ENCODE assay signal across 25 cellular contexts in the genomic region with DNA sequence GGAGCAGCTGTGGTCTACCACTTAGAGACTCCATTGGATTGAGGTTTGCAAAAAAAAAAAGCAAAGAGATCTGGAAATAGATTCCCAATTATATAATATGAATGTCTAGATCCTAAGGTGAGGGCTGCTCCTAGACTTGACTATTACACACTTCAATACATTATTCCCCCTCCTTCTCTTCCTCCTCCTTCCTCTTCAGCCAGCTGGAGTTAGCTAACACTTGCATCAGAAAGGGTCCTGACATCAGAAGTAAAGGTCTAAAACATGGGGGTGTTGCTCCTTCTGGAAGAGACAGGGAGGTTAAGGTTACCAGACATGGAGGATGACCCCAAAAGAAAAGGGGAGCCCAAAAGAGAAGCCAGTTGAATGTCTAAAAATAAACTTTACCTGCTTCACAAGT.
"Had no signal": no experiment of that assay in that cellular context is flagged by ENCODE, and none has a peak within 500 bp of the region (broad histone marks: within the 10 kb centered on the region; RNA-seq: fewer than 3 reads in every experiment).

No MANE protein-coding gene starts in this region.

- DNase-seq: activated CD4-positive, alpha-beta T cell treated with anti-CD3 and anti-CD28 coated beads, Interleukin-2, amount 50 U/mL, for 4 hours; activated CD8-positive, alpha-beta memory T cell treated with anti-CD3 and anti-CD28 coated beads for 24 hours; activated naive CD4-positive, alpha-beta T cell treated with Interleukin-2 at 50 U/mL for 16 hours; activated naive CD8-positive, alpha-beta T cell treated with anti-CD3 and anti-CD28 coated beads for 36 hours; activated T-cell treated with anti-CD3 and anti-CD28 coated beads, Interleukin-2, amount 50 U/mL, for 48 hours; central memory CD4-positive, alpha-beta T cell; colonic mucosa; dorsolateral prefrontal cortex; effector memory CD8-positive, alpha-beta T cell; foreskin melanocyte; immature natural killer cell; naive thymus-derived CD8-positive, alpha-beta T cell; posterior cingulate gyrus; stimulated activated CD4-positive, alpha-beta T cell treated with anti-CD3 and anti-CD28 coated beads, Interleukin-15, amount 100 ng/mL, for 24 hours; stimulated activated naive CD8-positive, alpha-beta T cell treated with anti-CD3 and anti-CD28 coated beads, Interleukin-15, Interleukin-2, amounts not matched to agents 100 U/mL and 50 U/mL, for 24 hours; substantia nigra; thyroid gland had no signal

- H2AFZ ChIP-seq: neural progenitor cell had no signal

- H3K4me2 ChIP-seq: neural progenitor cell, smooth muscle cell had no signal

- H3K9ac ChIP-seq: neural progenitor cell had no signal

- H3K36me3 ChIP-seq: colonic mucosa, neural progenitor cell, thyroid gland had no signal

- H3K9me3 Mint-ChIP-seq: activated naive CD8-positive, alpha-beta T cell treated with anti-CD3 and anti-CD28 coated beads for 36 hours; effector memory CD8-positive, alpha-beta T cell; neural progenitor cell had no signal

- ATAC-seq: effector memory CD8-positive, alpha-beta T cell; esophagus mucosa; naive thymus-derived CD8-positive, alpha-beta T cell; sciatic nerve; stimulated activated naive CD8-positive, alpha-beta T cell treated with anti-CD3 and anti-CD28 coated beads, Interleukin-15, Interleukin-2, amounts not matched to agents 100 U/mL and 50 U/mL, for 24 hours; WTC11 had no signal

- H3K27me3 ChIP-seq: colonic mucosa, dorsolateral prefrontal cortex, neural progenitor cell, thyroid gland had no signal

- H3K27ac ChIP-seq: colonic mucosa, dorsolateral prefrontal cortex, neural progenitor cell, thyroid gland had no signal

- H3K4me3 ChIP-seq: colonic mucosa, dorsolateral prefrontal cortex, lung, neural progenitor cell, smooth muscle cell, thyroid gland had no signal

- H3K36me3 Mint-ChIP-seq: immature natural killer cell, neural progenitor cell, WTC11 had no signal

- FAIRE-seq: astrocyte, endothelial cell of umbilical vein had no signal

- H3K27me3 Mint-ChIP-seq: activated naive CD8-positive, alpha-beta T cell treated with anti-CD3 and anti-CD28 coated beads for 36 hours had no signal

- H3K4me1 ChIP-seq: neural progenitor cell, thyroid gland had no signal

- H3K4me1 Mint-ChIP-seq: immature natural killer cell, neural progenitor cell had no signal

- H3K27ac Mint-ChIP-seq: activated naive CD8-positive, alpha-beta T cell treated with anti-CD3 and anti-CD28 coated beads for 36 hours; effector memory CD8-positive, alpha-beta T cell; immature natural killer cell; naive thymus-derived CD8-positive, alpha-beta T cell; neural progenitor cell; WTC11 had no signal

- H3K4me3 Mint-ChIP-seq: activated naive CD8-positive, alpha-beta T cell treated with anti-CD3 and anti-CD28 coated beads for 36 hours; effector memory CD8-positive, alpha-beta T cell; immature natural killer cell; naive thymus-derived CD8-positive, alpha-beta T cell; neural progenitor cell; WTC11 had no signal

- H3K9me3 ChIP-seq: colonic mucosa, thyroid gland had no signal
